ENCODE assay signal across 8 cellular contexts in the genomic region with DNA sequence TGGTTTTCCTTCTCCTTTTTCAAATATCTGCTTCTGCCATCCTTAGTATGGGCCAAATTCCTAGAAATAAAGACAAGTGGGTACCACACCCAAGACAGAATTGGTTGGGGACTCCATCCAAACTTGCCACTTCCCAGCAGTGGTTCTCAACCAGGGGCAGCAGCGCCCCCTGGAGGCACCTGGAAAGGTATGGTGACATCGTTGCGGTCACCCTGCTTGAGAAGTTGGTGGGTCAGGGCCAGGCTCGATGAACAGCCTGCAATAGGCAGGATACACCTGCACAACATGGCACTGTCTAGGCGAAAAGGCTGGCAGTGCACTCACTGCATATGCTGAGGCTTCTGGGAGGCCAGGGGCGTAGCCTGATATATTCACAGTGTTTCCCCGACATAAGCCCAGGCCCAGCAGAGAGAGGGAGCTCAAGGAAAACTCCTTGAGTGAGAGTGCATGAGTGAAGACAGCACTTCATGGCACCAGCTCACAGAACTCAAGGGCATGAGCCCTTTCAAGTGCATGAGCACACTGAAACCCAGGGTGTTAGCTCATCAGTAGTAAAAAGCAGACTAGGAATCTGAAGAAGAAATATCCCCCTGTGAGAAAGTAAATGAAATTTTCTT. TPM values are rescaled to one million over a fixed set of nuclear protein-coding genes. Genes with fewer than 3 reads are reported as not detected.
DNase-seq lines count a peak whose midpoint lies in the region; ATAC-seq and TF ChIP-seq lines count a peak whose summit lies in the region.

No MANE protein-coding gene starts in this region.

- H2AFZ ChIP-seq in GM23248: no peak overlapping the region

- TF ChIP-seq CTCF in CD14-positive monocyte (IDR thresholded peaks at IDR 0.05): peak; percentile 68

- no peaks in the 10 kb centered on the region for H3K4me1 ChIP-seq in GM23248 (ENCODE audit: insufficient read depth)
- H3K4me1 ChIP-seq in CD4-positive, alpha-beta memory T cell (ENCODE audit: insufficient read depth, low read length): no peaks in the 10 kb centered on the region

- in situ Hi-C loops in GM23248 (cut with MboI): no loop called here

- ATAC-seq in effector memory CD8-positive, alpha-beta T cell (replicated peaks): no peak
- ATAC-seq in natural killer cell treated with Interleukin-12 subunit alpha and Interleukin-12 subunit beta and Interleukin-15 and Interleukin-18, amount 100 ng/mL, for 72 hours: peak in 1 of 2 donors; percentile 41
- no peak for ATAC-seq in HG03565 (IDR thresholded peaks at IDR 0.05; ENCODE audit: unreplicated experiment)

- no peaks in the 10 kb centered on the region for H3K36me3 ChIP-seq in GM23248 (ENCODE audit: low read depth)
- no peaks in the 10 kb centered on the region for H3K36me3 ChIP-seq in CD4-positive, alpha-beta memory T cell (ENCODE audit: insufficient read depth, low read length)

- no peak overlapping the region for H3K9ac ChIP-seq in GM23248

- peaks cover 0 to 4% (median 1%) of the 10 kb centered on the region in 7 donors for H3K9me3 Mint-ChIP-seq in CD14-positive monocyte
- H3K9me3 Mint-ChIP-seq in effector memory CD8-positive, alpha-beta T cell: no peaks in the 10 kb centered on the region
- no peaks in the 10 kb centered on the region for H3K9me3 Mint-ChIP-seq in natural killer cell treated with Interleukin-12 subunit alpha and Interleukin-12 subunit beta and Interleukin-15 and Interleukin-18, amount 100 ng/mL, for 72 hours
- H3K9me3 Mint-ChIP-seq in CD4-positive, alpha-beta memory T cell: peaks cover 0 to 15% (median 4%) of the 10 kb centered on the region in 8 donors

- H3K27ac Mint-ChIP-seq in CD14-positive monocyte: no peak overlapping the region
- no peak overlapping the region for H3K27ac Mint-ChIP-seq in effector memory CD8-positive, alpha-beta T cell
- no peak overlapping the region for H3K27ac Mint-ChIP-seq in natural killer cell treated with Interleukin-12 subunit alpha and Interleukin-12 subunit beta and Interleukin-15 and Interleukin-18, amount 100 ng/mL, for 72 hours
- H3K27ac Mint-ChIP-seq in CD4-positive, alpha-beta memory T cell: no peak overlapping the region

- H3F3A ChIP-seq in GM23248 (ENCODE audit: insufficient read depth): no peaks in the 10 kb centered on the region

- H3K4me2 ChIP-seq in GM23248 (ENCODE audit: unreplicated experiment): no peak overlapping the region

- H3K4me3 ChIP-seq in GM23248: no peak overlapping the region
- H3K4me3 ChIP-seq in CD4-positive, alpha-beta memory T cell (ENCODE audit: low read length in 2 of 2): no peak overlapping the region

- no peaks in the 10 kb centered on the region for H3K9me3 ChIP-seq in GM23248 (ENCODE audit: low read depth)
- H3K9me3 ChIP-seq in CD4-positive, alpha-beta memory T cell (ENCODE audit: control insufficient read depth in 1 of 2, low read length in 2 of 2): no peaks in the 10 kb centered on the region

- no peaks in the 10 kb centered on the region for H3K9me2 ChIP-seq in GM23248 (ENCODE audit: insufficient read depth)

- POLR2A ChIA-PET in CD4-positive, alpha-beta memory T cell (lab: Charles Lee; ENCODE audit: partially characterized antibody): no interaction called here

- H3K4me1 Mint-ChIP-seq in CD14-positive monocyte: peaks cover 1% of the 10 kb centered on the region
- no peaks in the 10 kb centered on the region for H3K4me1 Mint-ChIP-seq in effector memory CD8-positive, alpha-beta T cell (ENCODE audit: low read depth in 2 of 2)
- no peaks in the 10 kb centered on the region for H3K4me1 Mint-ChIP-seq in natural killer cell treated with Interleukin-12 subunit alpha and Interleukin-12 subunit beta and Interleukin-15 and Interleukin-18, amount 100 ng/mL, for 72 hours (ENCODE audit: low read depth in 2 of 2)
- H3K4me1 Mint-ChIP-seq in CD4-positive, alpha-beta memory T cell: no peaks in the 10 kb centered on the region

- H3K36me3 Mint-ChIP-seq in CD14-positive monocyte: no peaks in the 10 kb centered on the region
- H3K36me3 Mint-ChIP-seq in effector memory CD8-positive, alpha-beta T cell (ENCODE audit: insufficient read depth): no peaks in the 10 kb centered on the region
- no peaks in the 10 kb centered on the region for H3K36me3 Mint-ChIP-seq in natural killer cell treated with Interleukin-12 subunit alpha and Interleukin-12 subunit beta and Interleukin-15 and Interleukin-18, amount 100 ng/mL, for 72 hours
- peaks cover 0 to 9% of the 10 kb centered on the region in 2 donors for H3K36me3 Mint-ChIP-seq in CD4-positive, alpha-beta memory T cell

- no peak overlapping the region for H3K4me3 Mint-ChIP-seq in CD14-positive monocyte
- no peak overlapping the region for H3K4me3 Mint-ChIP-seq in effector memory CD8-positive, alpha-beta T cell
- H3K4me3 Mint-ChIP-seq in natural killer cell treated with Interleukin-12 subunit alpha and Interleukin-12 subunit beta and Interleukin-15 and Interleukin-18, amount 100 ng/mL, for 72 hours: no peak overlapping the region
- no peak overlapping the region for H3K4me3 Mint-ChIP-seq in CD4-positive, alpha-beta memory T cell

- intact Hi-C loops in CD14-positive monocyte (cut with micrococcal nuclease): no loop called here
- intact Hi-C loops in CD4-positive, alpha-beta memory T cell (cut with micrococcal nuclease): no loop called here

- no peaks in the 10 kb centered on the region for H3K79me2 ChIP-seq in GM23248 (ENCODE audit: insufficient read depth)

- H4K20me1 ChIP-seq in GM23248 (ENCODE audit: insufficient read depth): no peaks in the 10 kb centered on the region

- 54 to 55% methylated on average over 7 of the region's 7 CpGs for WGBS in GM23248 (ENCODE audit: low coverage in 1 of 2, low lambda C conversion rate in 2 of 2, missing lambda C conversion rate in 2 of 2), 2 experiments

- H3K27ac ChIP-seq in GM23248: no peak overlapping the region
- H3K27ac ChIP-seq in CD4-positive, alpha-beta memory T cell (ENCODE audit: low read depth, low read length): no peak overlapping the region

- peaks cover 0 to 4% (median 3%) of the 10 kb centered on the region in 3 donors for H3K27me3 Mint-ChIP-seq in CD14-positive monocyte (ENCODE audit: low read depth in 3 of 3)
- H3K27me3 Mint-ChIP-seq in effector memory CD8-positive, alpha-beta T cell: peaks cover 40 to 53% of the 10 kb centered on the region in 2 donors
- H3K27me3 Mint-ChIP-seq in natural killer cell treated with Interleukin-12 subunit alpha and Interleukin-12 subunit beta and Interleukin-15 and Interleukin-18, amount 100 ng/mL, for 72 hours: peaks cover 17 to 36% of the 10 kb centered on the region in 2 donors
- peaks cover 10 to 22% of the 10 kb centered on the region in 2 donors for H3K27me3 Mint-ChIP-seq in CD4-positive, alpha-beta memory T cell

- DNase-seq in CD14-positive monocyte (ENCODE audit: low spot score): no peak
- DNase-seq in GM23248: peak; percentile 63
- peak; percentile 67 for DNase-seq in RPMI8226
- DNase-seq in effector memory CD8-positive, alpha-beta T cell: peak; percentile 3 to 17 (median 7)
- peak; percentile 68 for DNase-seq in natural killer cell treated with Interleukin-12 subunit alpha and Interleukin-12 subunit beta and Interleukin-15 and Interleukin-18, amount 100 ng/mL, for 72 hours (ENCODE audit: low spot score)
- DNase-seq in CD4-positive, alpha-beta memory T cell: no peak
- no peak for DNase-seq in NCI-H526 treated with DMSO at 0.1 percent for 48 hours (lab: John Stamatoyannopoulos, UW)

- CTCF ChIA-PET in CD4-positive, alpha-beta memory T cell (lab: Charles Lee; ENCODE audit: partially characterized antibody): interaction anchor here (1.1 kb wide), 1 partner anchor 14 kb away, joined by 3 read pairs; no protein-coding TSS in a partner anchor

- H3K27me3 ChIP-seq in GM23248 (replicated peaks; ENCODE audit: insufficient read depth): no peaks in the 10 kb centered on the region
- no peaks in the 10 kb centered on the region for H3K27me3 ChIP-seq in CD4-positive, alpha-beta memory T cell (ENCODE audit: insufficient read depth, low read length)

RNA-seq across cellular contexts. Expression of gene CMC2, which starts 57.7 kb away (rescaled TPM):
- polyA plus RNA-seq in CD14-positive monocyte: 10 to 100 TPM; 70.7 to 79.5 TPM
- 49.4 and 64.4 TPM in 2 replicates for total RNA-seq in GM23248 (2014; rRNA removed; shearing (Covaris generic))
- 117 and 126 TPM in 2 replicates for polyA plus RNA-seq in GM23248 (2016; fragmentation: Nextera tagmentation; extraction: Ambion mirVana)
- total RNA-seq in natural killer cell treated with Interleukin-12 subunit alpha and Interleukin-12 subunit beta and Interleukin-15 and Interleukin-18, amount 100 ng/mL, for 72 hours: 100 to 1,000 TPM in 1 of 2 donors, 10 to 100 TPM in 1; 85.4 to 145 TPM
- 10 to 100 TPM; 39.7 to 39.9 TPM for total RNA-seq in CD4-positive, alpha-beta memory T cell
- polyA plus RNA-seq in CD4-positive, alpha-beta memory T cell: 100 to 1,000 TPM; 109 to 154 TPM

RNA-seq across cellular contexts. Expression of gene CENPN, which starts 58.0 kb away (rescaled TPM):
- polyA plus RNA-seq in CD14-positive monocyte (1 to 10 TPM; 2.5 to 4.4 TPM), GM23248 (2016; fragmentation: Nextera tagmentation; extraction: Ambion mirVana) (29.0 and 33.7 TPM in 2 replicates)
- 28.3 and 29.2 TPM in 2 replicates for total RNA-seq in GM23248 (2014; rRNA removed; shearing (Covaris generic))
- total RNA-seq in natural killer cell treated with Interleukin-12 subunit alpha and Interleukin-12 subunit beta and Interleukin-15 and Interleukin-18, amount 100 ng/mL, for 72 hours: 10 to 100 TPM; 27.9 to 49.5 TPM
- 1 to 10 TPM; 3.4 to 4.0 TPM for total RNA-seq in CD4-positive, alpha-beta memory T cell
- 1 to 10 TPM; 2.9 to 3.9 TPM for polyA plus RNA-seq in CD4-positive, alpha-beta memory T cell

Comparison
In these comparisons a context has a peak if more than half of its experiments do, and no peak if none do; other contexts are left out.
1. DNase-seq: peak in GM23248 (single experiment), RPMI8226 (single experiment), effector memory CD8-positive, alpha-beta T cell (3 of 3) and natural killer cell treated with Interleukin-12 subunit alpha and Interleukin-12 subunit beta and Interleukin-15 and Interleukin-18, amount 100 ng/mL, for 72 hours (single experiment); none in CD14-positive monocyte (single experiment), CD4-positive, alpha-beta memory T cell (0 of 5) and NCI-H526 treated with DMSO at 0.1 percent for 48 hours (single experiment).